In the genomic region with DNA sequence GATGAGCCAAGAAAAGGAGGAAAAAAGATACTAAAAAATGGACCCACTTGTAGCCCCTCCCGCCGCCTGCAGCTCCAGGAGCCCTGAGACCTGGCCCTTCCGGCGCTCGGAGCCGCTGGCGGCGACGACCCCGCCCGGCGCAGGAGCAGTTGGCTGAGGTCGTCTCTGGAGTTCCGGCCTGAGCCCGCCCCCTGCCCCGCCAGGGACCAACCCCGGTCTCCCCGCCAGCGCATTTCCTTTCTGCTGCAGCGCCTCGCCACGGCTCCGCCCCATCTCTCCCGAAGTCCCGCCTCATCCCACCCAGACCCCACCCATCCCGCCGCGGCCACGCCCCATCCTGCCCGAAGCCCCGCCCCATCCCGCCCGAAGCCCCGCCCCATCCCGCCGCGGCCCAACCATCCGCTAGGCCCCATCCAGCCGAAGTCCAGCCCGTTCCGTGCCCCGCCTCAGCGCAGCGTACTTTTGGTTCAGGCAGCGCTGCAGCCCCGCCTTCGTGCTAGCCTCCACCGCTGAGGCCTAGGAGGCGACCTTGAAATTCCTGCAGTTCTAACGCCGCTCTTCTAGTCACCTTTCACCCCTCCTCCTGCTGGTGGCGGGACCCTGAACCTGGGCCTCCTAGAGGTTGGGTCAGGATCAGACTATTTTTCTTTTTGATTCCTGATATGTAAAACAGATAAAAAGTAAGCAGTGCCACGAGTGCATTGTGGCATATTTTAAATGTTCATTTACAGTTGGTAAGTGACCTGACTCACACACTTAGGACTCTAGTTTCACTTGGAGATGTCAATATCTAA, we compare ENCODE assay signal across 8 cellular contexts. TPM values are rescaled to one million over a fixed set of nuclear protein-coding genes. Genes with fewer than 3 reads are reported as not detected.
DNase-seq lines count a peak whose midpoint lies in the region; ATAC-seq and TF ChIP-seq lines count a peak whose summit lies in the region.

A gene with protein sequence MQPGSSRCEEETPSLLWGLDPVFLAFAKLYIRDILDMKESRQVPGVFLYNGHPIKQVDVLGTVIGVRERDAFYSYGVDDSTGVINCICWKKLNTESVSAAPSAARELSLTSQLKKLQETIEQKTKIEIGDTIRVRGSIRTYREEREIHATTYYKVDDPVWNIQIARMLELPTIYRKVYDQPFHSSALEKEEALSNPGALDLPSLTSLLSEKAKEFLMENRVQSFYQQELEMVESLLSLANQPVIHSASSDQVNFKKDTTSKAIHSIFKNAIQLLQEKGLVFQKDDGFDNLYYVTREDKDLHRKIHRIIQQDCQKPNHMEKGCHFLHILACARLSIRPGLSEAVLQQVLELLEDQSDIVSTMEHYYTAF (minus strand): TSS at position 132 of the 794 bp plus-strand sequence. CDS start 590 bp downstream, outside the sequence.

- peak; percentile 92 for ATAC-seq in HG03460 (IDR thresholded peaks at IDR 0.05; ENCODE audit: unreplicated experiment)

- H3K27ac Mint-ChIP-seq in activated CD4-positive, alpha-beta T cell treated with anti-CD3 and anti-CD28 coated beads, Interleukin-2, amount 10 ng/mL, durations not matched to agents 24 days and 14 days, result peak within 1 kb of the TSS; percentile 97

- H3K27ac ChIP-seq in coronary artery, result peak within 1 kb of the TSS; percentile 94 to 97

- no peaks in the 10 kb centered on the region for H3K9me3 Mint-ChIP-seq in activated CD4-positive, alpha-beta T cell treated with anti-CD3 and anti-CD28 coated beads, Interleukin-2, amount 10 ng/mL, durations not matched to agents 24 days and 14 days

- POLR2A ChIA-PET in BJ (lab: Charles Lee), result interaction anchor here (0.7 kb wide), 1 partner anchor 152 kb away, joined by 3 read pairs; no protein-coding TSS in a partner anchor

- DNase-seq in BJ (ENCODE audit: low read depth) (peak; percentile 68), GM19240 (ENCODE audit: insufficient read length, low spot score) (peak; percentile 66), NCI-H526 (lab: John Stamatoyannopoulos, UW) (peak; percentile 79 to 95), coronary artery (ENCODE audit: low spot score) (peak; percentile 98), left kidney (ENCODE audit: low read depth, low spot score) (peak; percentile 98)
- DNase-seq in activated CD4-positive, alpha-beta T cell treated with anti-CD3 and anti-CD28 coated beads, Interleukin-2, amount 10 ng/mL, durations not matched to agents 24 days and 14 days, result peak; percentile 98
- peak; percentile 96 for DNase-seq in stimulated activated CD4-positive, alpha-beta T cell treated with anti-CD3 and anti-CD28 coated beads, Interleukin-2, amount 100 ng/mL, for 24 hours

- H3K4me3 ChIP-seq in BJ (ENCODE audit: low read depth, low read length) (peak within 1 kb of the TSS; percentile 75), coronary artery (peak within 1 kb of the TSS; percentile 84)

- peak; percentile 24; the same call in 1 of the 2 replicates for TF ChIP-seq CTCF in BJ (IDR thresholded peaks at IDR 0.05; ENCODE audit: insufficient read depth, low read depth, low read length)
- no peak for TF ChIP-seq CTCF in coronary artery (IDR thresholded peaks at IDR 0.05)

- peak within 1 kb of the TSS; percentile 97 for H3K4me3 Mint-ChIP-seq in activated CD4-positive, alpha-beta T cell treated with anti-CD3 and anti-CD28 coated beads, Interleukin-2, amount 10 ng/mL, durations not matched to agents 24 days and 14 days

- CTCF ChIA-PET in BJ (lab: Yijun Ruan, JAX), result no interaction called here

- H3K36me3 ChIP-seq in BJ (ENCODE audit: control insufficient read depth, insufficient read depth, low read length), result no peaks in the 10 kb centered on the region

- no peaks in the 10 kb centered on the region for H3K27me3 ChIP-seq in BJ (ENCODE audit: control insufficient read depth, insufficient read depth, low read length)

- peaks cover 33% of the 10 kb centered on the region for H3K4me1 Mint-ChIP-seq in activated CD4-positive, alpha-beta T cell treated with anti-CD3 and anti-CD28 coated beads, Interleukin-2, amount 10 ng/mL, durations not matched to agents 24 days and 14 days

- H3K27me3 Mint-ChIP-seq in activated CD4-positive, alpha-beta T cell treated with anti-CD3 and anti-CD28 coated beads, Interleukin-2, amount 10 ng/mL, durations not matched to agents 24 days and 14 days, result no peaks in the 10 kb centered on the region

- intact Hi-C loops in activated CD4-positive, alpha-beta T cell treated with anti-CD3 and anti-CD28 coated beads, Interleukin-2, amount 10 ng/mL, durations not matched to agents 24 days and 14 days (cut with micrococcal nuclease), result loop anchor here (1.0 to 10.0 kb wide), 7 partner anchors 10 to 434 kb away; a partner anchor contains a TSS

- peaks cover 20% of the 10 kb centered on the region for H3K36me3 Mint-ChIP-seq in activated CD4-positive, alpha-beta T cell treated with anti-CD3 and anti-CD28 coated beads, Interleukin-2, amount 10 ng/mL, durations not matched to agents 24 days and 14 days (ENCODE audit: low read depth)

RNA-seq across cellular contexts. Expression of the gene that starts here (rescaled TPM):
- 17.8 and 19.5 TPM in 2 replicates for polyA plus RNA-seq in BJ (2011; rRNA removed)
- 6.0 and 6.3 TPM in 2 replicates for polyA minus RNA-seq in BJ (2011; rRNA and poly(A)+ RNA removed)
- 23.6 and 24.1 TPM in 2 replicates for total RNA-seq in activated CD4-positive, alpha-beta T cell treated with anti-CD3 and anti-CD28 coated beads, Interleukin-2, amount 10 ng/mL, durations not matched to agents 24 days and 14 days

Comparison
In these comparisons a context has a peak if more than half of its experiments do, and no peak if none do; other contexts are left out.
1. Peak in every context shown above with its lines: DNase-seq, ATAC-seq, H3K4me3 ChIP-seq and H3K27ac ChIP-seq.